ENCODE assay signal across 1 cellular context in genomic region chr7:102444961-102445673, GRCh38.
TF ChIP-seq lines count a peak whose summit lies in the region.

No MANE protein-coding gene starts in this region.

TF ChIP-seq in K562, 482 proteins besides CTCF, POLR2A, EP300 and RAD21 (continued from another document):
- TF ChIP-seq ZNF592 (IDR thresholded peaks at IDR 0.05) (peak; percentile 54; the same call in 1 of the 2 replicates), TBP (optimal IDR thresholded peaks at IDR 0.05; ENCODE audit: low read depth, low read length) (no peak), MEIS2 (IDR thresholded peaks at IDR 0.05; ENCODE audit: partially characterized antibody) (peak; percentile 53), ZBTB11 (CRISPR knock-in tag; IDR thresholded peaks at IDR 0.05) (no peak), ETS1 (conservative IDR thresholded peaks at IDR 0.05; ENCODE audit: control insufficient read depth, low read depth, low read length) (no peak), ATF3 (IDR thresholded peaks at IDR 0.05) (peak; percentile 46), ATF3 (CRISPR knock-in tag; conservative IDR thresholded peaks at IDR 0.05) (no peak), KDM1A (IDR thresholded peaks at IDR 0.05) (0 out of 4 replicates have a peak, but pooled peaks of 1 of the 2 experiments have one; percentile 20)
